Comparison of ENCODE assay signal across 8 cellular contexts in the genomic region with DNA sequence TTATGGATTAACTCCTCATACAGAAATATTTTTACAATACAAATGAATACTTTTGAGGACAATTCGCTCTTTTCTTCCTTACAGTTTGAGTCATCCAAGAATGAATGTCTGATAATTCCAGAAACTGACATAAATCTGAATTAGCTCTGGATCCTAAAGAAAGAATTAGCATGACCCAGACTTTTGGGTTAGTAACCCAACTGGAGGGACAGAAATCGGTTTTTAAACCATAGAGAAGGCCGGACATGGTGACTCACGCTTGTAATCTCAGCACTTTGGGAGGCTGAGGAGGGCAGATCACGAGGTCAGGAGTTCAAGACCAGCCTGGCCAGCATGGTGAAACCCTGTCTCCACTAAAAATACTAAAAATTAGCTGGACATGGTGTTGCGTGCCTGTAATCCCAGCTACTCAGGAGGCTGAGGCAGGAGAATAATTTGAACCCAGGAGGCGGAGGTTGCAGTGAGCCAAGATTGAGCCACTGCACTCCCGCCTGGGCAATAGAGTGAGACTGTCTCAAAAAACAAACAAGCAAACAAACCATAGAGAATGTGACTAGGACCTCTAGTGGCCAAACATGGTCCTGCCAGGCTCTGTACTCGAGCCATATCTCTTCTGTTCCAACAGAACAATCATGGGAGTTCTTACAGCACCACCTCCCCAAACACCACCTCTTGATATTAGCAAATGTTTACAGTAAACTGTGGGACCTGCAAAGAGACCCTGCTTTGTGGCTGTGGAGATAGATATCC. TPM values are rescaled to one million over a fixed set of nuclear protein-coding genes. Genes with fewer than 3 reads are reported as not detected.
A peak's percentile ranks its signal among the peaks of the same experiment; 100 is the strongest.
DNase-seq lines count a peak whose midpoint lies in the region; ATAC-seq and TF ChIP-seq lines count a peak whose summit lies in the region.

No MANE protein-coding gene starts in this region.

- H3K27ac Mint-ChIP-seq in T-cell = no peak overlapping the region
- H3K27ac Mint-ChIP-seq in CD4-positive, alpha-beta T cell = no peak overlapping the region

- DNase-seq in BE2C (peak; percentile 49), T-cell (no peak)
- no peak for DNase-seq in CD4-positive, alpha-beta T cell
- DNase-seq in activated CD4-positive, alpha-beta T cell treated with anti-CD3 and anti-CD28 coated beads for 48 hours = no peak

- WGBS in gastroesophageal sphincter (ENCODE audit: low coverage in 1 of 2), 2 donors = 59 to 81% methylated on average over 8 to 9 of the region's 9 CpGs

- ATAC-seq in GM21717 (IDR thresholded peaks at IDR 0.05; ENCODE audit: unreplicated experiment) (peak; percentile 84), gastroesophageal sphincter (no peak), T-cell (replicated peaks in 1 of 4) (no peak), HG03196 (IDR thresholded peaks at IDR 0.05; ENCODE audit: unreplicated experiment) (no peak)
- no peak for ATAC-seq in CD4-positive, alpha-beta T cell (ENCODE audit: poor library complexity)

- H3K36me3 Mint-ChIP-seq in T-cell = no peaks in the 10 kb centered on the region
- H3K36me3 Mint-ChIP-seq in CD4-positive, alpha-beta T cell (ENCODE audit: low read depth) = no peaks in the 10 kb centered on the region

- H3K4me1 Mint-ChIP-seq in T-cell = peaks cover 0 to 5% (median 0%) of the 10 kb centered on the region in 3 donors
- no peaks in the 10 kb centered on the region for H3K4me1 Mint-ChIP-seq in CD4-positive, alpha-beta T cell (ENCODE audit: low read depth)

- intact Hi-C loops in CD4-positive, alpha-beta T cell (cut with DNase I, micrococcal nuclease) = no loop called here

- no peak for TF ChIP-seq POLR2A in gastroesophageal sphincter (IDR thresholded peaks at IDR 0.05)

- CTCF ChIA-PET in T-cell (lab: Charles Lee) = interaction anchor here in 1 of 2 donors (0.6 kb wide), 1 partner anchor 634 kb away, joined by 3 read pairs; no protein-coding TSS in a partner anchor
- CTCF ChIA-PET in CD4-positive, alpha-beta T cell (lab: Charles Lee) = no interaction called here

- no peak overlapping the region for H3K4me2 ChIP-seq in OCI-LY1 (ENCODE audit: low read length)

- H3K4me1 ChIP-seq in BE2C (peaks cover 15% of the 10 kb centered on the region), OCI-LY1 (ENCODE audit: insufficient read depth, low read length, severe bottlenecking) (no peaks in the 10 kb centered on the region), gastroesophageal sphincter (peaks cover 6 to 43% (median 8%) of the 10 kb centered on the region in 3 donors)

- no peaks in the 10 kb centered on the region for H3K9me2 ChIP-seq in OCI-LY1 (ENCODE audit: low read depth, low read length)

- no peak overlapping the region for H3K4me3 Mint-ChIP-seq in T-cell
- no peak overlapping the region for H3K4me3 Mint-ChIP-seq in CD4-positive, alpha-beta T cell

- no peaks in the 10 kb centered on the region for H4K20me1 ChIP-seq in OCI-LY1 (ENCODE audit: insufficient read depth, low read length)

- H3K9me3 ChIP-seq in BE2C (no peaks in the 10 kb centered on the region), OCI-LY1 (ENCODE audit: low read length) (no peaks in the 10 kb centered on the region), gastroesophageal sphincter (no peaks in the 10 kb centered on the region)
- no peaks in the 10 kb centered on the region for H3K9me3 ChIP-seq in CD4-positive, alpha-beta T cell (ENCODE audit: control insufficient read depth, low read length)

- TF ChIP-seq EP300 in gastroesophageal sphincter (IDR thresholded peaks at IDR 0.05) = no peak

- H3K36me3 ChIP-seq in BE2C (no peaks in the 10 kb centered on the region), OCI-LY1 (ENCODE audit: insufficient read depth, low read length) (no peaks in the 10 kb centered on the region), gastroesophageal sphincter (no peaks in the 10 kb centered on the region)

- peak; percentile 69 for TF ChIP-seq CTCF in BE2C (IDR thresholded peaks at IDR 0.05; ENCODE audit: low read depth, low read length)
- TF ChIP-seq CTCF in OCI-LY1 (IDR thresholded peaks at IDR 0.05; ENCODE audit: low read length) = peak; percentile 51
- peak in 3 of 4 experiments; percentile 20 to 45 (median 36) for TF ChIP-seq CTCF in gastroesophageal sphincter (IDR thresholded peaks at IDR 0.05)
- no peak for TF ChIP-seq CTCF in CD4-positive, alpha-beta T cell (IDR thresholded peaks at IDR 0.05)

- peaks cover 3 to 16% (median 8%) of the 10 kb centered on the region in 3 donors for H3K9me3 Mint-ChIP-seq in T-cell
- peaks cover 11% of the 10 kb centered on the region for H3K9me3 Mint-ChIP-seq in CD4-positive, alpha-beta T cell

- H2AFZ ChIP-seq in OCI-LY1 (ENCODE audit: low read length) = no peak overlapping the region

- no peak overlapping the region for H3K9ac ChIP-seq in OCI-LY1 (ENCODE audit: low read length)

- no peak overlapping the region for H3K27ac ChIP-seq in OCI-LY1 (ENCODE audit: low read depth, low read length, poor library complexity, severe bottlenecking)
- H3K27ac ChIP-seq in gastroesophageal sphincter = peak overlapping the region; percentile 27 to 68 (median 46)
- H3K27ac ChIP-seq in CD4-positive, alpha-beta T cell (ENCODE audit: low read depth, low read length) = no peak overlapping the region

- no peak overlapping the region for H3K4me3 ChIP-seq in BE2C (ENCODE audit: low read depth, low read length)
- H3K4me3 ChIP-seq in OCI-LY1 (ENCODE audit: low read depth, low read length, poor library complexity, severe bottlenecking) = no peak overlapping the region
- no peak overlapping the region for H3K4me3 ChIP-seq in gastroesophageal sphincter

- H3F3A ChIP-seq in OCI-LY1 (ENCODE audit: insufficient read depth, low read length) = no peaks in the 10 kb centered on the region

- no peaks in the 10 kb centered on the region for H3K27me3 ChIP-seq in BE2C
- no peaks in the 10 kb centered on the region for H3K27me3 ChIP-seq in OCI-LY1 (ENCODE audit: insufficient read depth, low read length)
- no peaks in the 10 kb centered on the region for H3K27me3 ChIP-seq in gastroesophageal sphincter
- no peaks in the 10 kb centered on the region for H3K27me3 ChIP-seq in CD4-positive, alpha-beta T cell (ENCODE audit: control insufficient read depth, insufficient read depth, low read length)

- H3K79me2 ChIP-seq in OCI-LY1 (ENCODE audit: insufficient read depth, low read length) = no peaks in the 10 kb centered on the region

- H3K27me3 Mint-ChIP-seq in T-cell = no peaks in the 10 kb centered on the region
- no peaks in the 10 kb centered on the region for H3K27me3 Mint-ChIP-seq in CD4-positive, alpha-beta T cell

- POLR2A ChIA-PET in T-cell (lab: Charles Lee) = no interaction called here
- POLR2A ChIA-PET in CD4-positive, alpha-beta T cell (lab: Charles Lee) = no interaction called here

RNA-seq across cellular contexts. Expression of a gene that starts 44.8 kb away (rescaled TPM):
- polyA plus RNA-seq in BE2C (2012; ENCODE audit: insufficient read depth, insufficient read length, low read depth) = 30.3 TPM
- total RNA-seq in gastroesophageal sphincter = 10 to 100 TPM; 13.7 to 29.6 (median 22.7) TPM
- total RNA-seq in T-cell = not detected
- not detected for total RNA-seq in CD4-positive, alpha-beta T cell

Comparison
In these comparisons a context has a peak if more than half of its experiments do, and no peak if none do; other contexts are left out.
1. H3K27ac ChIP-seq: peak in gastroesophageal sphincter (4 of 4); none in OCI-LY1 (single experiment) and CD4-positive, alpha-beta T cell (single experiment).
2. RNA of a gene that starts 44.8 kb away (total RNA-seq): 13.7 to 29.6 TPM in gastroesophageal sphincter; not detected in T-cell and not detected in CD4-positive, alpha-beta T cell; every median in the first group is over 10 times any median in the second.